9 cellular contexts compared by ENCODE assay signal in genomic region chr14:101823511-101824120, GRCh38.
DNase-seq lines count a peak whose midpoint lies in the region; ATAC-seq, FAIRE-seq and TF ChIP-seq lines count a peak whose summit lies in the region.
"Had no signal": no experiment of that assay in that cellular context is flagged by ENCODE, and none has a peak within 500 bp of the region (broad histone marks: within the 10 kb centered on the region; RNA-seq: fewer than 3 reads in every experiment).

No MANE protein-coding gene starts in this region.

- H3K4me1 Mint-ChIP-seq in astrocyte (ENCODE audit: low read depth, unreplicated experiment) = peaks cover 23% of the 10 kb centered on the region
- peaks cover 64 to 79% of the 10 kb centered on the region in 2 donors for H3K4me1 Mint-ChIP-seq in natural killer cell treated with Interleukin-12 subunit alpha and Interleukin-12 subunit beta and Interleukin-15 and Interleukin-18, amount 100 ng/mL, for 72 hours (ENCODE audit: low read depth in 2 of 2)
- H3K4me1 Mint-ChIP-seq in type B pancreatic cell (ENCODE audit: unreplicated experiment) = peaks cover 18% of the 10 kb centered on the region

- no peak overlapping the region for H3K9ac ChIP-seq in astrocyte (ENCODE audit: low read length)

- H3K27ac Mint-ChIP-seq in astrocyte (ENCODE audit: unreplicated experiment) (no peak overlapping the region), type B pancreatic cell (peak overlapping the region; percentile 74)
- H3K27ac Mint-ChIP-seq in natural killer cell treated with Interleukin-12 subunit alpha and Interleukin-12 subunit beta and Interleukin-15 and Interleukin-18, amount 100 ng/mL, for 72 hours = peak overlapping the region; percentile 95 to 96

- FAIRE-seq in astrocyte (lab: Jason Lieb, UNC) = no peak

- ATAC-seq in GM21526 (IDR thresholded peaks at IDR 0.05; ENCODE audit: low FRiP score, unreplicated experiment) (peak; percentile 46), HG03469 (IDR thresholded peaks at IDR 0.05; ENCODE audit: unreplicated experiment) (no peak)
- ATAC-seq in natural killer cell treated with Interleukin-12 subunit alpha and Interleukin-12 subunit beta and Interleukin-15 and Interleukin-18, amount 100 ng/mL, for 72 hours = peak; percentile 60 to 64

- peaks cover 13% of the 10 kb centered on the region for H3K36me3 Mint-ChIP-seq in astrocyte (ENCODE audit: low read depth, unreplicated experiment)
- peaks cover 7% of the 10 kb centered on the region for H3K36me3 Mint-ChIP-seq in natural killer cell treated with Interleukin-12 subunit alpha and Interleukin-12 subunit beta and Interleukin-15 and Interleukin-18, amount 100 ng/mL, for 72 hours
- H3K36me3 Mint-ChIP-seq in type B pancreatic cell = peaks cover 28% of the 10 kb centered on the region

- H3K27me3 ChIP-seq in BE2C (no peaks in the 10 kb centered on the region), Peyer's patch (no peaks in the 10 kb centered on the region), astrocyte (ENCODE audit: insufficient read depth, low read length) (no peaks in the 10 kb centered on the region)

- H3K4me3 ChIP-seq in BE2C (ENCODE audit: low read depth, low read length) (peak overlapping the region; percentile 28), Peyer's patch (peak overlapping the region; percentile 29 to 36 (median 31)), astrocyte (ENCODE audit: insufficient read depth, low read depth, low read length) (no peak overlapping the region)

- peak; percentile 25 to 53 for TF ChIP-seq POLR2A in Peyer's patch (IDR thresholded peaks at IDR 0.05)

- peaks cover 85% of the 10 kb centered on the region for H4K20me1 ChIP-seq in astrocyte (ENCODE audit: insufficient read depth, low read length)

- TF ChIP-seq CTCF in BE2C (IDR thresholded peaks at IDR 0.05; ENCODE audit: low read depth, low read length) = no peak
- no peak for TF ChIP-seq CTCF in Peyer's patch (IDR thresholded peaks at IDR 0.05)
- no peak for TF ChIP-seq CTCF in astrocyte (IDR thresholded peaks at IDR 0.05; ENCODE audit: insufficient read depth, low read depth, low read length)
- TF ChIP-seq CTCF in type B pancreatic cell (conservative IDR thresholded peaks at IDR 0.05) = no peak

- H3K36me3 ChIP-seq in BE2C (peaks cover 33% of the 10 kb centered on the region), Peyer's patch (no peaks in the 10 kb centered on the region), astrocyte (ENCODE audit: insufficient read depth, low read length) (peaks cover 5% of the 10 kb centered on the region)

- H3K27ac ChIP-seq in Peyer's patch = peak overlapping the region; percentile 92 to 94 (median 92)
- H3K27ac ChIP-seq in astrocyte (ENCODE audit: low read depth, low read length) = no peak overlapping the region
- H3K27ac ChIP-seq: C4-2B had no signal

- H3K4me1 ChIP-seq in BE2C (peaks cover 29% of the 10 kb centered on the region), Peyer's patch (peaks cover 0 to 10% (median 8%) of the 10 kb centered on the region in 4 donors), astrocyte (ENCODE audit: insufficient read depth, low read length) (no peaks in the 10 kb centered on the region)

- H2AFZ ChIP-seq in astrocyte (ENCODE audit: low read depth, low read length) = no peak overlapping the region

- DNase-seq in BE2C = no peak
- DNase-seq in Peyer's patch = peak in 2 of 3 donors; percentile 54 to 77
- no peak for DNase-seq in astrocyte (ENCODE audit: low read depth)
- DNase-seq in natural killer cell treated with Interleukin-12 subunit alpha and Interleukin-12 subunit beta and Interleukin-15 and Interleukin-18, amount 100 ng/mL, for 72 hours (ENCODE audit: low spot score) = peak; percentile 71
- DNase-seq in type B pancreatic cell (ENCODE audit: extremely low spot score, unreplicated experiment) = no peak
- no peak for DNase-seq in 8988T

- no peaks in the 10 kb centered on the region for H3K9me3 ChIP-seq in BE2C
- H3K9me3 ChIP-seq in Peyer's patch = no peaks in the 10 kb centered on the region
- H3K9me3 ChIP-seq in astrocyte (ENCODE audit: insufficient read depth, low read depth, low read length) = no peaks in the 10 kb centered on the region

- H3K79me2 ChIP-seq in astrocyte (ENCODE audit: insufficient read depth, low read length) = peaks cover 98% of the 10 kb centered on the region

- H3K9me3 Mint-ChIP-seq in astrocyte (ENCODE audit: unreplicated experiment) (no peaks in the 10 kb centered on the region), type B pancreatic cell (peaks cover 16% of the 10 kb centered on the region)
- no peaks in the 10 kb centered on the region for H3K9me3 Mint-ChIP-seq in natural killer cell treated with Interleukin-12 subunit alpha and Interleukin-12 subunit beta and Interleukin-15 and Interleukin-18, amount 100 ng/mL, for 72 hours

- H3K4me2 ChIP-seq in astrocyte (ENCODE audit: low read length) = peak overlapping the region; percentile 19

- H3K4me3 Mint-ChIP-seq in astrocyte (ENCODE audit: unreplicated experiment) (no peak overlapping the region), type B pancreatic cell (no peak overlapping the region)
- H3K4me3 Mint-ChIP-seq in natural killer cell treated with Interleukin-12 subunit alpha and Interleukin-12 subunit beta and Interleukin-15 and Interleukin-18, amount 100 ng/mL, for 72 hours = peak overlapping the region; percentile 84

- no peaks in the 10 kb centered on the region for H3K27me3 Mint-ChIP-seq in astrocyte (ENCODE audit: low read depth, unreplicated experiment)
- H3K27me3 Mint-ChIP-seq in natural killer cell treated with Interleukin-12 subunit alpha and Interleukin-12 subunit beta and Interleukin-15 and Interleukin-18, amount 100 ng/mL, for 72 hours = no peaks in the 10 kb centered on the region
- no peaks in the 10 kb centered on the region for H3K27me3 Mint-ChIP-seq in type B pancreatic cell

Comparison
In these comparisons a context has a peak if more than half of its experiments do, and no peak if none do; other contexts are left out.
1. DNase-seq: peak in Peyer's patch (2 of 3) and natural killer cell treated with Interleukin-12 subunit alpha and Interleukin-12 subunit beta and Interleukin-15 and Interleukin-18, amount 100 ng/mL, for 72 hours (single experiment); none in BE2C (single experiment), astrocyte (single experiment), type B pancreatic cell (single experiment) and 8988T (single experiment).